In the genomic region with DNA sequence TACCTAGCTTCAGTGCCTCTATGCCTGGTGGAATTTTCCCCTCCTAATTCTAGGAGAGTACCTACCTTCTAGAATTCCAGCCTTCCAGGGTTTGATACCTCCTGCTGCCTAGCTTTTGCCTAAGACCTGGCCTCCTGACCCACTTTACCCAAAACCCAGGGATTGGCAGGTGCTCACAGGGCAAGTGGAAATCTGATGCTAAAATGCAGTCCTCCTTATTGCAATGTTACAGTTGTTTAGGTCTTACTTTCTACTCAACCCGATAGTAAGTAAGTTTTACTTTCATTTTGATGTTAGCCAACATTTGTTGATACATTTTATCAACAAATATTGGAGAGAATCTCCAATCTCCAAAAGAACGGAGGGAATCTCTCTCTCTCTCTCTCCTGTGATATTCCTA, we compare ENCODE assay signal across 15 cellular contexts.
DNase-seq lines count a peak whose midpoint lies in the region; ATAC-seq, FAIRE-seq and TF ChIP-seq lines count a peak whose summit lies in the region.
"Had no signal": no experiment of that assay in that cellular context is flagged by ENCODE, and none has a peak within 500 bp of the region (broad histone marks: within the 10 kb centered on the region; RNA-seq: fewer than 3 reads in every experiment).

No MANE protein-coding gene starts in this region.

- H3K27ac Mint-ChIP-seq in T-helper 2 cell treated with Interferon-gamma antibody and Interleukin-4, amounts not matched to agents 5 μg/mL and 100 μg/mL, for 36 hours: peak overlapping the region; percentile 64

- peaks cover 11% of the 10 kb centered on the region for H3K27me3 Mint-ChIP-seq in T-helper 2 cell treated with Interferon-gamma antibody and Interleukin-4, amounts not matched to agents 5 μg/mL and 100 μg/mL, for 36 hours (ENCODE audit: low read depth)

- intact Hi-C loops in thyroid gland (cut with DNase I): no loop called here

- peaks cover 34% of the 10 kb centered on the region for H3K27me3 ChIP-seq in DND-41 (ENCODE audit: insufficient read depth, low read length, poor library complexity)
- H3K27me3 ChIP-seq in mucosa of rectum (ENCODE audit: control insufficient read depth in 2 of 2, insufficient read depth in 2 of 2, low read length in 2 of 2): no peaks in the 10 kb centered on the region
- H3K27me3 ChIP-seq in thyroid gland: no peaks in the 10 kb centered on the region
- H3K27me3 ChIP-seq: suprapubic skin had no signal

- 66 to 89% methylated on average over 2 of the region's 2 CpGs for WGBS in thyroid gland, 2 donors

- peak overlapping the region; percentile 78 for H3K4me3 Mint-ChIP-seq in T-helper 2 cell treated with Interferon-gamma antibody and Interleukin-4, amounts not matched to agents 5 μg/mL and 100 μg/mL, for 36 hours

- DNase-seq in DND-41 (no peak), GM19239 (ENCODE audit: insufficient read length, low spot score) (no peak), SKM-1 (lab: John Stamatoyannopoulos, UW; ENCODE audit: unreplicated experiment) (no peak), thyroid gland (no peak)
- no peak for DNase-seq in T-helper 2 cell treated with Interferon-gamma antibody and Interleukin-4, amounts not matched to agents 5 μg/mL and 100 μg/mL, for 36 hours (ENCODE audit: low spot score)
- no peak for DNase-seq in NK-92 treated with Interleukin-12 subunit alpha and Interleukin-12 subunit beta, amount 100 ng/mL, for 24 hours (lab: John Stamatoyannopoulos, UW)
- DNase-seq: activated CD8-positive, alpha-beta memory T cell treated with anti-CD3 and anti-CD28 coated beads for 24 hours; hippocampal formation; lower lobe of right lung; NCI-H1105; stimulated activated CD4-positive, alpha-beta T cell treated with anti-CD3 and anti-CD28 coated beads, Interleukin-4, amount 100 ng/mL, for 4 hours; SW 1271 had no signal

- H3K4me2 ChIP-seq in DND-41 (ENCODE audit: insufficient read depth, low read length): peak overlapping the region; percentile 46

- H3K4me1 ChIP-seq in DND-41 (ENCODE audit: insufficient read depth, low read length) (no peaks in the 10 kb centered on the region; the same call in 1 of the 2 replicates), mucosa of rectum (ENCODE audit: control insufficient read depth in 2 of 2, insufficient read depth in 2 of 2, low read length in 2 of 2) (no peaks in the 10 kb centered on the region), thyroid gland (no peaks in the 10 kb centered on the region)
- H3K4me1 ChIP-seq: lower lobe of right lung, suprapubic skin had no signal

- H3K9me3 Mint-ChIP-seq in T-helper 2 cell treated with Interferon-gamma antibody and Interleukin-4, amounts not matched to agents 5 μg/mL and 100 μg/mL, for 36 hours: no peaks in the 10 kb centered on the region

- peak overlapping the region; percentile 29; the same call in 1 of the 2 replicates for H2AFZ ChIP-seq in DND-41 (ENCODE audit: low read depth, low read length)

- H3K36me3 Mint-ChIP-seq in T-helper 2 cell treated with Interferon-gamma antibody and Interleukin-4, amounts not matched to agents 5 μg/mL and 100 μg/mL, for 36 hours (ENCODE audit: low read depth): no peaks in the 10 kb centered on the region

- FAIRE-seq in GM19239 (lab: Jason Lieb, UNC): peak; percentile 85
- FAIRE-seq: endometrium had no signal

- ATAC-seq in DND-41 (ENCODE audit: insufficient read depth, low read depth): no peak
- ATAC-seq: lower lobe of right lung had no signal

- H3K27ac ChIP-seq in DND-41 (ENCODE audit: low read length): no peak overlapping the region
- no peak overlapping the region for H3K27ac ChIP-seq in mucosa of rectum (ENCODE audit: low read depth in 2 of 2, low read length in 2 of 2)
- no peak overlapping the region for H3K27ac ChIP-seq in thyroid gland
- H3K27ac ChIP-seq: lower lobe of right lung, suprapubic skin had no signal

- TF ChIP-seq POLR2A in thyroid gland (IDR thresholded peaks at IDR 0.05): no peak

- H3K9ac ChIP-seq in DND-41 (ENCODE audit: low read depth, low read length) (no peak overlapping the region), mucosa of rectum (ENCODE audit: low read depth in 1 of 2, low read length in 2 of 2) (no peak overlapping the region)

- H3K79me2 ChIP-seq in DND-41 (ENCODE audit: insufficient read depth, low read length): no peaks in the 10 kb centered on the region

- no peaks in the 10 kb centered on the region for H3K36me3 ChIP-seq in DND-41 (ENCODE audit: insufficient read depth, low read length)
- no peaks in the 10 kb centered on the region for H3K36me3 ChIP-seq in mucosa of rectum (ENCODE audit: control insufficient read depth in 2 of 2, insufficient read depth in 2 of 2, low read length in 2 of 2)
- no peaks in the 10 kb centered on the region for H3K36me3 ChIP-seq in thyroid gland
- H3K36me3 ChIP-seq: lower lobe of right lung, suprapubic skin had no signal

- H3K9me3 ChIP-seq in DND-41 (ENCODE audit: insufficient read depth, low read length, severe bottlenecking) (no peaks in the 10 kb centered on the region), mucosa of rectum (ENCODE audit: control insufficient read depth in 2 of 2, low read length in 2 of 2) (no peaks in the 10 kb centered on the region), thyroid gland (no peaks in the 10 kb centered on the region)
- H3K9me3 ChIP-seq: lower lobe of right lung, suprapubic skin had no signal

- peak overlapping the region in 1 of 2 experiments; percentile 14; a peak in 2 of 4 replicates for H3K4me3 ChIP-seq in DND-41 (ENCODE audit: low read depth in 1 of 2, low read length in 2 of 2)
- peak overlapping the region; percentile 13 to 48 for H3K4me3 ChIP-seq in mucosa of rectum (ENCODE audit: low read length in 2 of 2)
- H3K4me3 ChIP-seq in thyroid gland (replicated peaks in 1 of 3): no peak overlapping the region
- H3K4me3 ChIP-seq: lower lobe of right lung, suprapubic skin had no signal

- peaks cover 9% of the 10 kb centered on the region for H3K4me1 Mint-ChIP-seq in T-helper 2 cell treated with Interferon-gamma antibody and Interleukin-4, amounts not matched to agents 5 μg/mL and 100 μg/mL, for 36 hours (ENCODE audit: low read depth)

- no peaks in the 10 kb centered on the region for H4K20me1 ChIP-seq in DND-41 (ENCODE audit: insufficient read depth, low read length)

- TF ChIP-seq CTCF in DND-41 (IDR thresholded peaks at IDR 0.05; ENCODE audit: borderline replicate concordance, extremely low read depth, low read length, poor library complexity, severe bottlenecking) (no peak), thyroid gland (IDR thresholded peaks at IDR 0.05) (no peak)

Comparison
In these comparisons a context has a peak if more than half of its experiments do, and no peak if none do; other contexts are left out.
1. H3K4me3 ChIP-seq: peak in mucosa of rectum (2 of 2); none in thyroid gland (0 of 3).